11 cellular contexts compared by ENCODE assay signal in genomic region chr6:42021847-42022754, GRCh38. TPM values are rescaled to one million over a fixed set of nuclear protein-coding genes. Genes with fewer than 3 reads are reported as not detected.
DNase-seq lines count a peak whose midpoint lies in the region.
"Had no signal": no experiment of that assay in that cellular context is flagged by ENCODE, and none has a peak within 500 bp of the region (broad histone marks: within the 10 kb centered on the region; RNA-seq: fewer than 3 reads in every experiment).

No MANE protein-coding gene starts in this region.

- no peak overlapping the region for H3K4me3 ChIP-seq in stomach smooth muscle (ENCODE audit: low read length in 2 of 2)
- H3K4me3 ChIP-seq: transverse colon had no signal

- no peaks in the 10 kb centered on the region for H3K27me3 Mint-ChIP-seq in activated CD4-positive, alpha-beta T cell treated with anti-CD3 and anti-CD28 coated beads, Interleukin-2, amount 10 ng/mL, durations not matched to agents 7 days and 5 days

- no peaks in the 10 kb centered on the region for H3K27me3 ChIP-seq in stomach smooth muscle (ENCODE audit: control insufficient read depth in 1 of 2, insufficient read depth in 2 of 2, low read length in 2 of 2)
- H3K27me3 ChIP-seq: transverse colon had no signal

- POLR2A ChIA-PET in activated CD4-positive, alpha-beta T cell treated with anti-CD3 and anti-CD28 coated beads, Interleukin-2, amount 10 ng/mL, durations not matched to agents 7 days and 5 days (lab: Charles Lee): interaction anchor here (0.7 to 1.3 kb wide), 4 partner anchors 9 to 84 kb away, joined by 3 to 4 read pairs (median 3); no protein-coding TSS in a partner anchor

- H3K9me3 Mint-ChIP-seq in activated CD4-positive, alpha-beta T cell treated with anti-CD3 and anti-CD28 coated beads, Interleukin-2, amount 10 ng/mL, durations not matched to agents 7 days and 5 days: peaks cover 7% of the 10 kb centered on the region

- H3K27ac ChIP-seq in stomach smooth muscle (ENCODE audit: low read length): peak overlapping the region; percentile 37

- CTCF ChIA-PET in activated CD4-positive, alpha-beta T cell treated with anti-CD3 and anti-CD28 coated beads, Interleukin-2, amount 10 ng/mL, durations not matched to agents 7 days and 5 days (lab: Charles Lee): interaction anchor here (0.8 to 2.3 kb wide), 8 partner anchors 10 to 83 kb away, joined by 3 to 11 read pairs (median 4); partner anchors contain the start of gene TAF8

- H3K4me1 ChIP-seq in stomach smooth muscle (ENCODE audit: control insufficient read depth, insufficient read depth, low read length): peaks cover 21% of the 10 kb centered on the region

- H3K27ac Mint-ChIP-seq in activated CD4-positive, alpha-beta T cell treated with anti-CD3 and anti-CD28 coated beads, Interleukin-2, amount 10 ng/mL, durations not matched to agents 7 days and 5 days: peak overlapping the region; percentile 99

- peak; percentile 73 for DNase-seq in activated gamma-delta T cell treated with Interleukin-2 at 50 U/mL for 16 hours
- DNase-seq in activated gamma-delta T cell (lab: John Stamatoyannopoulos, UW): no peak
- peak; percentile 85 for DNase-seq in activated CD4-positive, alpha-beta T cell treated with anti-CD3 and anti-CD28 coated beads, Interleukin-2, amount 10 ng/mL, durations not matched to agents 7 days and 5 days
- DNase-seq in fibroblast of peridontal ligament (ENCODE audit: extremely low read depth): peak; percentile 65
- no peak for DNase-seq in AG20443 (ENCODE audit: low spot score)
- DNase-seq in A172 (ENCODE audit: low spot score): no peak
- no peak for DNase-seq in NCI-H524 treated with DMSO at 0.1 percent for 48 hours (lab: John Stamatoyannopoulos, UW)
- DNase-seq: head of caudate nucleus, NCI-H2227 treated with DMSO at 0.1 percent for 48 hours, transverse colon had no signal

- H3K4me1 Mint-ChIP-seq in activated CD4-positive, alpha-beta T cell treated with anti-CD3 and anti-CD28 coated beads, Interleukin-2, amount 10 ng/mL, durations not matched to agents 7 days and 5 days: peaks cover 89% of the 10 kb centered on the region

- peak overlapping the region in 1 of 2 donors; percentile 60 for H3K9ac ChIP-seq in stomach smooth muscle (ENCODE audit: low read length in 2 of 2)

- no peaks in the 10 kb centered on the region for H3K9me3 ChIP-seq in stomach smooth muscle (ENCODE audit: control insufficient read depth in 2 of 2, low read length in 2 of 2)
- H3K9me3 ChIP-seq: transverse colon had no signal

- peak overlapping the region; percentile 68 for H3K4me3 Mint-ChIP-seq in activated CD4-positive, alpha-beta T cell treated with anti-CD3 and anti-CD28 coated beads, Interleukin-2, amount 10 ng/mL, durations not matched to agents 7 days and 5 days

- peaks cover 63% of the 10 kb centered on the region for H3K36me3 Mint-ChIP-seq in activated CD4-positive, alpha-beta T cell treated with anti-CD3 and anti-CD28 coated beads, Interleukin-2, amount 10 ng/mL, durations not matched to agents 7 days and 5 days (ENCODE audit: low read depth)

- no peaks in the 10 kb centered on the region for H3K36me3 ChIP-seq in stomach smooth muscle (ENCODE audit: control insufficient read depth in 2 of 2, insufficient read depth in 2 of 2, low read length in 2 of 2)
- H3K36me3 ChIP-seq: transverse colon had no signal

RNA-seq across cellular contexts. Expression of gene TAF8, which starts 28.2 kb away (rescaled TPM):
- 10 to 100 TPM; 53.2 to 60.2 TPM for total RNA-seq in activated CD4-positive, alpha-beta T cell treated with anti-CD3 and anti-CD28 coated beads, Interleukin-2, amount 10 ng/mL, durations not matched to agents 7 days and 5 days
- 14.5 and 20.4 TPM in 2 replicates for total RNA-seq in A172 (2014; rRNA removed; shearing (Covaris generic))

Comparison
In these comparisons a context has a peak if more than half of its experiments do, and no peak if none do; other contexts are left out.
1. DNase-seq: peak in activated gamma-delta T cell treated with Interleukin-2 at 50 U/mL for 16 hours (single experiment), activated CD4-positive, alpha-beta T cell treated with anti-CD3 and anti-CD28 coated beads, Interleukin-2, amount 10 ng/mL, durations not matched to agents 7 days and 5 days (single experiment) and fibroblast of peridontal ligament (single experiment); none in activated gamma-delta T cell (single experiment), AG20443 (single experiment), A172 (single experiment) and NCI-H524 treated with DMSO at 0.1 percent for 48 hours (single experiment).